25 cellular contexts compared by ENCODE assay signal in the genomic region with DNA sequence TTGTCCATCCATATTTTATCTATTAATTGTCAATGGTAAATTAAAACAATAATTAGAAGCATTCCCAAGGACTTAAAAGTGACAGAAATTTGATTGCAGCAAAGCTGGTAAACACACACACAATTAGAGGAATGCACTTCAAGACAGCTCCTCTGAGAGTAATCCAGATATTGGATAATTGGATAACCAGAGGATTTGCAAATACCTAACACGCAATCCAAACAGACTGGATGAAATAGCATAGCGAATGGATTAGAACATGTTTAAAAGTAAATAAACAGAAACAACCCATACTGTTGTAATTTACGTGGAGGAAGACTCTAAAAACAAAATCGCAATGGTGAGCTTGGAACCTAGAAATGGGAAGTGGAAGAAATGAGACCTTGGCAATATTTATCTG.
"Had no signal": no experiment of that assay in that cellular context is flagged by ENCODE, and none has a peak within 500 bp of the region (broad histone marks: within the 10 kb centered on the region; RNA-seq: fewer than 3 reads in every experiment).

No MANE protein-coding gene starts in this region.

- H3K36me3 Mint-ChIP-seq: naive thymus-derived CD8-positive, alpha-beta T cell; stimulated activated naive B cell treated with anti-CD40 and anti-IgM and Interleukin-4, amounts not matched to agents 10 μg/mL and 1 μg/mL and 100 μg/mL, for 72 hours had no signal

- H3K36me3 ChIP-seq: gastrocnemius medialis, right lobe of liver, thoracic aorta, tibial nerve, upper lobe of left lung had no signal

- H3K27ac ChIP-seq: dorsolateral prefrontal cortex, epithelial cell of prostate, gastrocnemius medialis, right lobe of liver, thoracic aorta, tibial nerve, upper lobe of left lung had no signal

- H3K9me3 Mint-ChIP-seq: naive thymus-derived CD8-positive, alpha-beta T cell; nephron progenitor cell; stimulated activated naive B cell treated with anti-CD40 and anti-IgM and Interleukin-4, amounts not matched to agents 10 μg/mL and 1 μg/mL and 100 μg/mL, for 72 hours; stimulated activated naive CD8-positive, alpha-beta T cell treated with anti-CD3 and anti-CD28 coated beads, Interleukin-15, Interleukin-2, amounts not matched to agents 100 ng/mL and 50 ng/mL, for 24 hours had no signal

- H3K4me1 ChIP-seq: gastrocnemius medialis, right lobe of liver, tibial nerve, upper lobe of left lung had no signal

- H3K9me3 ChIP-seq: gastrocnemius medialis, right lobe of liver, thoracic aorta, tibial nerve, upper lobe of left lung had no signal

- ATAC-seq: esophagus mucosa; gastrocnemius medialis; left lobe of liver; naive thymus-derived CD8-positive, alpha-beta T cell; right lobe of liver; stimulated activated naive B cell treated with anti-CD40 and anti-IgM and Interleukin-4, amounts not matched to agents 10 μg/mL and 1 μg/mL and 100 μg/mL, for 72 hours had no signal

- DNase-seq: cortex of kidney; dorsolateral prefrontal cortex; effector CD4-positive, alpha-beta T cell; gastrocnemius medialis; head of caudate nucleus; kidney; mesendoderm; naive thymus-derived CD8-positive, alpha-beta T cell; nephron progenitor cell; nucleus accumbens; posterior cingulate gyrus; retina; right lobe of liver; small intestine; stimulated activated CD4-positive, alpha-beta T cell treated with anti-CD3 and anti-CD28 coated beads, Interleukin-15, amount 100 ng/mL, for 24 hours; stimulated activated CD4-positive, alpha-beta T cell treated with anti-CD3 and anti-CD28 coated beads, Interleukin-2, amount 100 ng/mL, for 48 hours; stimulated activated naive B cell treated with anti-CD40 and anti-IgM and Interleukin-4, amounts not matched to agents 10 μg/mL and 1 μg/mL and 100 μg/mL, for 72 hours; upper lobe of left lung had no signal

- H3K27me3 ChIP-seq: gastrocnemius medialis, right lobe of liver, tibial nerve, upper lobe of left lung had no signal

- H3K4me1 Mint-ChIP-seq: naive thymus-derived CD8-positive, alpha-beta T cell; stimulated activated naive B cell treated with anti-CD40 and anti-IgM and Interleukin-4, amounts not matched to agents 10 μg/mL and 1 μg/mL and 100 μg/mL, for 72 hours had no signal

- H3K27ac Mint-ChIP-seq: naive thymus-derived CD8-positive, alpha-beta T cell; stimulated activated naive B cell treated with anti-CD40 and anti-IgM and Interleukin-4, amounts not matched to agents 10 μg/mL and 1 μg/mL and 100 μg/mL, for 72 hours; stimulated activated naive CD8-positive, alpha-beta T cell treated with anti-CD3 and anti-CD28 coated beads, Interleukin-15, Interleukin-2, amounts not matched to agents 100 ng/mL and 50 ng/mL, for 24 hours had no signal

- H3K4me3 ChIP-seq: dorsolateral prefrontal cortex, gastrocnemius medialis, lung, right lobe of liver, thoracic aorta, tibial nerve, upper lobe of left lung had no signal

- H3K4me3 Mint-ChIP-seq: naive thymus-derived CD8-positive, alpha-beta T cell; nephron progenitor cell; stimulated activated naive B cell treated with anti-CD40 and anti-IgM and Interleukin-4, amounts not matched to agents 10 μg/mL and 1 μg/mL and 100 μg/mL, for 72 hours; stimulated activated naive CD8-positive, alpha-beta T cell treated with anti-CD3 and anti-CD28 coated beads, Interleukin-15, Interleukin-2, amounts not matched to agents 100 ng/mL and 50 ng/mL, for 24 hours had no signal
